1 cellular context compared by ENCODE assay signal in the genomic region with DNA sequence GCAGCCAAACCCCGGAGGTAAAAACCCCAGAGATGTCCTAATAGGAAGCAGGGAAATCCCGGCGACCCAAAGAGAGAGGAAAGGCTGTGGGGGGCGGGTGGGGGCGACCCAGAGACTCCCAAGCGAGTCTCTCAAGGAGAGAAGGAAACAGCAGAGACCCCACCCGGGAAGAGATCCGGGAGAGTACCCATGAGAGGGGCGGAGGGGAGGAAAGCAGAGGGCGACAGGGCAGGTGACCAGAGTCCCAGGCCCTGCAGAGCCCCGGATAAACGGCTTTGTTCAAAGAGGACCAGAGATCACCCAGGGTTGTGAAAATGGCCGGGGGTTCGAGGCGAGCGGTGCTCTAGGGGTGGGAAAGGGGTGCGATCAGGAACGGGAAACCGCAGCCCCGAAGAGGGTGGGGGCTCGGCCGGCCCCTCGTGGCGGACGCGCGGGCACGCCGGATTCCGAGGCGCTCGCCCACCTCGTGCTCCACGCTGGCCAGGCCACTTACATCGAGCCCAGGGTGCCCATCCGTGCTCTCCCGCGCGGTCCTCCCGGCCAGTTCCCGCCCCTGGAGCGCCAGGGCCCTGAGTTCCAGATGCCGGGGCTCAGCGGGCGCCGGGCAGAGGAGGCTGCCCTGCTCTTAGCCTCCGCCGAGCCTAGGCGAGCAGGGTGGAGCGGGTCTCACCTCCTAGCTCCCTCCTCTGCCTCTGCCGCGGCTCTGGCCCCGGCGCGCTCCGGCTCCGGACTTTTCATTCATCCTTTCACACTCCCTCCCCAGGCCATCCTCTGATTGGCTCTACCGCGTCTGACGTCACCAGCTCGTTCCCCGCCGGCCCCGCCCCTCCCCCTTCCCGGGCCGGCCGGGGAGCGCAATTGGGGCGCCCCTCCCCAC.
TF ChIP-seq lines count a peak whose summit lies in the region.

No MANE protein-coding gene starts in this region.

TF ChIP-seq in HepG2, 621 proteins besides CTCF, POLR2A, EP300 and RAD21 (continued from another document):
- TF ChIP-seq, protein P1, sequence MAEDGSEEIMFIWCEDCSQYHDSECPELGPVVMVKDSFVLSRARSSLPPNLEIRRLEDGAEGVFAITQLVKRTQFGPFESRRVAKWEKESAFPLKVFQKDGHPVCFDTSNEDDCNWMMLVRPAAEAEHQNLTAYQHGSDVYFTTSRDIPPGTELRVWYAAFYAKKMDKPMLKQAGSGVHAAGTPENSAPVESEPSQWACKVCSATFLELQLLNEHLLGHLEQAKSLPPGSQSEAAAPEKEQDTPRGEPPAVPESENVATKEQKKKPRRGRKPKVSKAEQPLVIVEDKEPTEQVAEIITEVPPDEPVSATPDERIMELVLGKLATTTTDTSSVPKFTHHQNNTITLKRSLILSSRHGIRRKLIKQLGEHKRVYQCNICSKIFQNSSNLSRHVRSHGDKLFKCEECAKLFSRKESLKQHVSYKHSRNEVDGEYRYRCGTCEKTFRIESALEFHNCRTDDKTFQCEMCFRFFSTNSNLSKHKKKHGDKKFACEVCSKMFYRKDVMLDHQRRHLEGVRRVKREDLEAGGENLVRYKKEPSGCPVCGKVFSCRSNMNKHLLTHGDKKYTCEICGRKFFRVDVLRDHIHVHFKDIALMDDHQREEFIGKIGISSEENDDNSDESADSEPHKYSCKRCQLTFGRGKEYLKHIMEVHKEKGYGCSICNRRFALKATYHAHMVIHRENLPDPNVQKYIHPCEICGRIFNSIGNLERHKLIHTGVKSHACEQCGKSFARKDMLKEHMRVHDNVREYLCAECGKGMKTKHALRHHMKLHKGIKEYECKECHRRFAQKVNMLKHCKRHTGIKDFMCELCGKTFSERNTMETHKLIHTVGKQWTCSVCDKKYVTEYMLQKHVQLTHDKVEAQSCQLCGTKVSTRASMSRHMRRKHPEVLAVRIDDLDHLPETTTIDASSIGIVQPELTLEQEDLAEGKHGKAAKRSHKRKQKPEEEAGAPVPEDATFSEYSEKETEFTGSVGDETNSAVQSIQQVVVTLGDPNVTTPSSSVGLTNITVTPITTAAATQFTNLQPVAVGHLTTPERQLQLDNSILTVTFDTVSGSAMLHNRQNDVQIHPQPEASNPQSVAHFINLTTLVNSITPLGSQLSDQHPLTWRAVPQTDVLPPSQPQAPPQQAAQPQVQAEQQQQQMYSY (CRISPR knock-in tag; IDR thresholded peaks at IDR 0.05), result peak; percentile 97
- TF ChIP-seq YEATS4 (CRISPR knock-in tag; IDR thresholded peaks at IDR 0.05; ENCODE audit: borderline replicate concordance) (no peak), IKZF4 (CRISPR knock-in tag; IDR thresholded peaks at IDR 0.05; ENCODE audit: borderline replicate concordance, low read depth, not compliant biosample characterization) (no peak), SPEN (CRISPR knock-in tag; IDR thresholded peaks at IDR 0.05; ENCODE audit: low read depth) (no peak), ZSCAN25 (CRISPR knock-in tag; IDR thresholded peaks at IDR 0.05) (no peak), NFYB (CRISPR knock-in tag; IDR thresholded peaks at IDR 0.05) (peak; percentile 63), KDM5A (IDR thresholded peaks at IDR 0.05; ENCODE audit: borderline replicate concordance, low read length) (no peak), RFX5 (IDR thresholded peaks at IDR 0.05; ENCODE audit: low read depth, low read length) (0 out of 2 replicates have a peak, but pooled peaks have one; percentile 26), ZSCAN9 (CRISPR knock-in tag; IDR thresholded peaks at IDR 0.05; ENCODE audit: borderline replicate concordance) (no peak), HNRNPLL (IDR thresholded peaks at IDR 0.05; ENCODE audit: low read depth, low read length, poor library complexity, severe bottlenecking) (peak; percentile 20), ZNF292 (CRISPR knock-in tag; IDR thresholded peaks at IDR 0.05; ENCODE audit: borderline replicate concordance, low read depth) (no peak), SUZ12 (IDR thresholded peaks at IDR 0.05; ENCODE audit: low read depth, low read length) (no peak), YY1 (IDR thresholded peaks at IDR 0.05; ENCODE audit: insufficient read depth, insufficient replicate concordance, low read depth, low read length) (no peak), CREB1 (IDR thresholded peaks at IDR 0.05) (peak; percentile 94), CREB1 (CRISPR knock-in tag; IDR thresholded peaks at IDR 0.05) (peak; percentile 72)
- TF ChIP-seq, protein P2, sequence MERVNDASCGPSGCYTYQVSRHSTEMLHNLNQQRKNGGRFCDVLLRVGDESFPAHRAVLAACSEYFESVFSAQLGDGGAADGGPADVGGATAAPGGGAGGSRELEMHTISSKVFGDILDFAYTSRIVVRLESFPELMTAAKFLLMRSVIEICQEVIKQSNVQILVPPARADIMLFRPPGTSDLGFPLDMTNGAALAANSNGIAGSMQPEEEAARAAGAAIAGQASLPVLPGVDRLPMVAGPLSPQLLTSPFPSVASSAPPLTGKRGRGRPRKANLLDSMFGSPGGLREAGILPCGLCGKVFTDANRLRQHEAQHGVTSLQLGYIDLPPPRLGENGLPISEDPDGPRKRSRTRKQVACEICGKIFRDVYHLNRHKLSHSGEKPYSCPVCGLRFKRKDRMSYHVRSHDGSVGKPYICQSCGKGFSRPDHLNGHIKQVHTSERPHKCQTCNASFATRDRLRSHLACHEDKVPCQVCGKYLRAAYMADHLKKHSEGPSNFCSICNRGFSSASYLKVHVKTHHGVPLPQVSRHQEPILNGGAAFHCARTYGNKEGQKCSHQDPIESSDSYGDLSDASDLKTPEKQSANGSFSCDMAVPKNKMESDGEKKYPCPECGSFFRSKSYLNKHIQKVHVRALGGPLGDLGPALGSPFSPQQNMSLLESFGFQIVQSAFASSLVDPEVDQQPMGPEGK (CRISPR knock-in tag; IDR thresholded peaks at IDR 0.05), result 0 out of 2 replicates have a peak, but pooled peaks have one; percentile 17
- TF ChIP-seq, protein P3, sequence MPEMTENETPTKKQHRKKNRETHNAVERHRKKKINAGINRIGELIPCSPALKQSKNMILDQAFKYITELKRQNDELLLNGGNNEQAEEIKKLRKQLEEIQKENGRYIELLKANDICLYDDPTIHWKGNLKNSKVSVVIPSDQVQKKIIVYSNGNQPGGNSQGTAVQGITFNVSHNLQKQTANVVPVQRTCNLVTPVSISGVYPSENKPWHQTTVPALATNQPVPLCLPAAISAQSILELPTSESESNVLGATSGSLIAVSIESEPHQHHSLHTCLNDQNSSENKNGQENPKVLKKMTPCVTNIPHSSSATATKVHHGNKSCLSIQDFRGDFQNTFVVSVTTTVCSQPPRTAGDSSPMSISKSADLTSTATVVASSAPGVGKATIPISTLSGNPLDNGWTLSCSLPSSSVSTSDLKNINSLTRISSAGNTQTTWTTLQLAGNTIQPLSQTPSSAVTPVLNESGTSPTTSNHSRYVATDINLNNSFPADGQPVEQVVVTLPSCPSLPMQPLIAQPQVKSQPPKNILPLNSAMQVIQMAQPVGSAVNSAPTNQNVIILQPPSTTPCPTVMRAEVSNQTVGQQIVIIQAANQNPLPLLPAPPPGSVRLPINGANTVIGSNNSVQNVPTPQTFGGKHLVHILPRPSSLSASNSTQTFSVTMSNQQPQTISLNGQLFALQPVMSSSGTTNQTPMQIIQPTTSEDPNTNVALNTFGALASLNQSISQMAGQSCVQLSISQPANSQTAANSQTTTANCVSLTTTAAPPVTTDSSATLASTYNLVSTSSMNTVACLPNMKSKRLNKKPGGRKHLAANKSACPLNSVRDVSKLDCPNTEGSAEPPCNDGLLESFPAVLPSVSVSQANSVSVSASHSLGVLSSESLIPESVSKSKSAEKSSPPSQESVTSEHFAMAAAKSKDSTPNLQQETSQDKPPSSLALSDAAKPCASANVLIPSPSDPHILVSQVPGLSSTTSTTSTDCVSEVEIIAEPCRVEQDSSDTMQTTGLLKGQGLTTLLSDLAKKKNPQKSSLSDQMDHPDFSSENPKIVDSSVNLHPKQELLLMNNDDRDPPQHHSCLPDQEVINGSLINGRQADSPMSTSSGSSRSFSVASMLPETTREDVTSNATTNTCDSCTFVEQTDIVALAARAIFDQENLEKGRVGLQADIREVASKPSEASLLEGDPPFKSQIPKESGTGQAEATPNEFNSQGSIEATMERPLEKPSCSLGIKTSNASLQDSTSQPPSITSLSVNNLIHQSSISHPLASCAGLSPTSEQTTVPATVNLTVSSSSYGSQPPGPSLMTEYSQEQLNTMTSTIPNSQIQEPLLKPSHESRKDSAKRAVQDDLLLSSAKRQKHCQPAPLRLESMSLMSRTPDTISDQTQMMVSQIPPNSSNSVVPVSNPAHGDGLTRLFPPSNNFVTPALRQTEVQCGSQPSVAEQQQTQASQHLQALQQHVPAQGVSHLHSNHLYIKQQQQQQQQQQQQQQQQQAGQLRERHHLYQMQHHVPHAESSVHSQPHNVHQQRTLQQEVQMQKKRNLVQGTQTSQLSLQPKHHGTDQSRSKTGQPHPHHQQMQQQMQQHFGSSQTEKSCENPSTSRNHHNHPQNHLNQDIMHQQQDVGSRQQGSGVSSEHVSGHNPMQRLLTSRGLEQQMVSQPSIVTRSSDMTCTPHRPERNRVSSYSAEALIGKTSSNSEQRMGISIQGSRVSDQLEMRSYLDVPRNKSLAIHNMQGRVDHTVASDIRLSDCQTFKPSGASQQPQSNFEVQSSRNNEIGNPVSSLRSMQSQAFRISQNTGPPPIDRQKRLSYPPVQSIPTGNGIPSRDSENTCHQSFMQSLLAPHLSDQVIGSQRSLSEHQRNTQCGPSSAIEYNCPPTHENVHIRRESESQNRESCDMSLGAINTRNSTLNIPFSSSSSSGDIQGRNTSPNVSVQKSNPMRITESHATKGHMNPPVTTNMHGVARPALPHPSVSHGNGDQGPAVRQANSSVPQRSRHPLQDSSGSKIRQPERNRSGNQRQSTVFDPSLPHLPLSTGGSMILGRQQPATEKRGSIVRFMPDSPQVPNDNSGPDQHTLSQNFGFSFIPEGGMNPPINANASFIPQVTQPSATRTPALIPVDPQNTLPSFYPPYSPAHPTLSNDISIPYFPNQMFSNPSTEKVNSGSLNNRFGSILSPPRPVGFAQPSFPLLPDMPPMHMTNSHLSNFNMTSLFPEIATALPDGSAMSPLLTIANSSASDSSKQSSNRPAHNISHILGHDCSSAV (CRISPR knock-in tag; IDR thresholded peaks at IDR 0.05; ENCODE audit: borderline replicate concordance), result no peak
- TF ChIP-seq, protein P4, sequence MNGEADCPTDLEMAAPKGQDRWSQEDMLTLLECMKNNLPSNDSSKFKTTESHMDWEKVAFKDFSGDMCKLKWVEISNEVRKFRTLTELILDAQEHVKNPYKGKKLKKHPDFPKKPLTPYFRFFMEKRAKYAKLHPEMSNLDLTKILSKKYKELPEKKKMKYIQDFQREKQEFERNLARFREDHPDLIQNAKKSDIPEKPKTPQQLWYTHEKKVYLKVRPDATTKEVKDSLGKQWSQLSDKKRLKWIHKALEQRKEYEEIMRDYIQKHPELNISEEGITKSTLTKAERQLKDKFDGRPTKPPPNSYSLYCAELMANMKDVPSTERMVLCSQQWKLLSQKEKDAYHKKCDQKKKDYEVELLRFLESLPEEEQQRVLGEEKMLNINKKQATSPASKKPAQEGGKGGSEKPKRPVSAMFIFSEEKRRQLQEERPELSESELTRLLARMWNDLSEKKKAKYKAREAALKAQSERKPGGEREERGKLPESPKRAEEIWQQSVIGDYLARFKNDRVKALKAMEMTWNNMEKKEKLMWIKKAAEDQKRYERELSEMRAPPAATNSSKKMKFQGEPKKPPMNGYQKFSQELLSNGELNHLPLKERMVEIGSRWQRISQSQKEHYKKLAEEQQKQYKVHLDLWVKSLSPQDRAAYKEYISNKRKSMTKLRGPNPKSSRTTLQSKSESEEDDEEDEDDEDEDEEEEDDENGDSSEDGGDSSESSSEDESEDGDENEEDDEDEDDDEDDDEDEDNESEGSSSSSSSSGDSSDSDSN (CRISPR knock-in tag; IDR thresholded peaks at IDR 0.05), result peak; percentile 34; the same call in 1 of the 2 replicates
